ENCODE assay signal across 19 cellular contexts in the genomic region with DNA sequence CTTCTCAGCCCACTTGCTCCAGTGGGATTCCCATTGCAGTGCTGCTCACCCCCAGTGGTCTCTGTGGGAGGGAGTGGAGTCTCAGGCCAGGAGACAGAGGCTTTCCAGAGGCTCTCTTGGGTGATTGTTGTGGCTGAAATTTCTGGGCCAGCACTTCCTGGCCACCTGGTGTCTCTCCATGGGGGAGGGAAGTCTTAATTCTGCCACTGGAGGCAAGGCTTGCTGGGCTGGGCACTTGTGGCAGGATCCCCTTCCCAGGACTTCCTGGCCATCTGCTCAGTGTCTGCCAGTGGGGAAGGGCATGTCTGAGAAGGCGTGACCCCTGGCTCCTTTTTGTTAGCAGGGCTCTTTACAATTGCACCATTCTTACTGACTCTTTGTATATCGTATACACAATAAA.
"Had no signal": no experiment of that assay in that cellular context is flagged by ENCODE, and none has a peak within 500 bp of the region (broad histone marks: within the 10 kb centered on the region; RNA-seq: fewer than 3 reads in every experiment).

No MANE protein-coding gene starts in this region.

- DNase-seq: activated CD4-positive, alpha-beta T cell treated with anti-CD3 and anti-CD28 coated beads, Interleukin-2, amount 10 ng/mL, durations not matched to agents 24 days and 14 days; activated CD8-positive, alpha-beta memory T cell treated with anti-CD3 and anti-CD28 coated beads, Interleukin-2, amount 50 U/mL, for 4 hours; activated effector memory CD4-positive, alpha-beta T cell treated with Interleukin-2 at 50 U/mL for 16 hours; activated naive CD4-positive, alpha-beta T cell treated with anti-CD3 and anti-CD28 coated beads, Interleukin-2, amount 10 ng/mL, durations not matched to agents 7 days and 5 days; activated naive CD8-positive, alpha-beta T cell treated with anti-CD3 and anti-CD28 coated beads, Interleukin-2, amount 50 U/mL, for 24 hours; activated T-cell treated with anti-CD3 and anti-CD28 coated beads, Interleukin-2, amount 50 U/mL, for 4 hours; anterior cingulate cortex; central memory CD4-positive, alpha-beta T cell; erythroblast; foreskin melanocyte; hypothalamus; mammary epithelial cell; nephron progenitor cell; occipital lobe; stimulated activated naive CD8-positive, alpha-beta T cell treated with anti-CD3 and anti-CD28 coated beads, Interleukin-15, Interleukin-2, amounts not matched to agents 100 U/mL and 50 U/mL, for 24 hours; substantia nigra; T-helper 9 cell; tibial artery had no signal

- H3K4me3 ChIP-seq: tibial artery had no signal

- ATAC-seq: activated naive CD8-positive, alpha-beta T cell treated with anti-CD3 and anti-CD28 coated beads, Interleukin-2, amount 50 U/mL, for 24 hours; activated T-cell treated with anti-CD3 and anti-CD28 coated beads, Interleukin-2, amount 50 U/mL, for 4 hours; left lobe of liver; stimulated activated naive CD8-positive, alpha-beta T cell treated with anti-CD3 and anti-CD28 coated beads, Interleukin-15, Interleukin-2, amounts not matched to agents 100 U/mL and 50 U/mL, for 24 hours had no signal

- H3K36me3 ChIP-seq: tibial artery had no signal

- H3K27ac ChIP-seq: tibial artery had no signal

- H3K4me1 ChIP-seq: tibial artery had no signal

- H3K27me3 ChIP-seq: tibial artery had no signal
